Comparison of ENCODE assay signal across 1 cellular context in genomic region chr1:231194843-231195516, GRCh38.
A peak's percentile ranks its signal among the peaks of the same experiment; 100 is the strongest.
TF ChIP-seq lines count a peak whose summit lies in the region.

No MANE protein-coding gene starts in this region.

TF ChIP-seq in K562, 482 proteins besides CTCF, POLR2A, EP300 and RAD21 (continued from another document and continues in another):
- no peak for TF ChIP-seq TSHZ1 (CRISPR knock-in tag; IDR thresholded peaks at IDR 0.05)
- TF ChIP-seq MEIS2 (IDR thresholded peaks at IDR 0.05; ENCODE audit: partially characterized antibody) = peak; percentile 90
- no peak for TF ChIP-seq U2AF1 (optimal IDR thresholded peaks at IDR 0.05; ENCODE audit: low read depth, low read length)
- no peak for TF ChIP-seq DEAF1 (CRISPR knock-in tag; IDR thresholded peaks at IDR 0.05)
- TF ChIP-seq THRB (CRISPR knock-in tag; conservative IDR thresholded peaks at IDR 0.05) = no peak
- no peak for TF ChIP-seq ZNF507 (tag; conservative IDR thresholded peaks at IDR 0.05)
- no peak for TF ChIP-seq TAF1 (IDR thresholded peaks at IDR 0.05; ENCODE audit: control insufficient read depth, extremely low read depth, insufficient read depth, low read length, severe bottlenecking)
- no peak for TF ChIP-seq SNRNP70 (optimal IDR thresholded peaks at IDR 0.05; ENCODE audit: low read depth, low read length)
- no peak for TF ChIP-seq ZFP30 (CRISPR knock-in tag; IDR thresholded peaks at IDR 0.05; ENCODE audit: borderline replicate concordance)
- no peak for TF ChIP-seq STAT5A (IDR thresholded peaks at IDR 0.05; ENCODE audit: borderline replicate concordance, low read length)
- 0 out of 2 replicates have a peak, but pooled peaks have one; percentile 23 for TF ChIP-seq KLF6 (CRISPR knock-in tag; IDR thresholded peaks at IDR 0.05; ENCODE audit: borderline replicate concordance)
- TF ChIP-seq, protein P1, sequence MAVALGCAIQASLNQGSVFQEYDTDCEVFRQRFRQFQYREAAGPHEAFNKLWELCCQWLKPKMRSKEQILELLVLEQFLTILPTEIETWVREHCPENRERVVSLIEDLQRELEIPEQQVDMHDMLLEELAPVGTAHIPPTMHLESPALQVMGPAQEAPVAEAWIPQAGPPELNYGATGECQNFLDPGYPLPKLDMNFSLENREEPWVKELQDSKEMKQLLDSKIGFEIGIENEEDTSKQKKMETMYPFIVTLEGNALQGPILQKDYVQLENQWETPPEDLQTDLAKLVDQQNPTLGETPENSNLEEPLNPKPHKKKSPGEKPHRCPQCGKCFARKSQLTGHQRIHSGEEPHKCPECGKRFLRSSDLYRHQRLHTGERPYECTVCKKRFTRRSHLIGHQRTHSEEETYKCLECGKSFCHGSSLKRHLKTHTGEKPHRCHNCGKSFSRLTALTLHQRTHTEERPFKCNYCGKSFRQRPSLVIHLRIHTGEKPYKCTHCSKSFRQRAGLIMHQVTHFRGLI (CRISPR knock-in tag; IDR thresholded peaks at IDR 0.05) = no peak
- 0 out of 2 replicates have a peak, but pooled peaks have one; percentile 34 for TF ChIP-seq ZNF583 (CRISPR knock-in tag; IDR thresholded peaks at IDR 0.05)
- TF ChIP-seq ILF3 (IDR thresholded peaks at IDR 0.05; ENCODE audit: borderline replicate concordance) = no peak
- no peak for TF ChIP-seq YBX1 (IDR thresholded peaks at IDR 0.05)
- no peak for TF ChIP-seq ZNF3 (CRISPR knock-in tag; IDR thresholded peaks at IDR 0.05)
- no peak for TF ChIP-seq ZNF431 (CRISPR knock-in tag; IDR thresholded peaks at IDR 0.05)
- no peak for TF ChIP-seq KLF1 (tag; IDR thresholded peaks at IDR 0.05)
- no peak for TF ChIP-seq SNAPC5 (CRISPR knock-in tag; IDR thresholded peaks at IDR 0.05)
- TF ChIP-seq FOXO4 (CRISPR knock-in tag; IDR thresholded peaks at IDR 0.05) = no peak
- no peak for TF ChIP-seq ZBTB34 (CRISPR knock-in tag; IDR thresholded peaks at IDR 0.05)
- TF ChIP-seq, protein P2, sequence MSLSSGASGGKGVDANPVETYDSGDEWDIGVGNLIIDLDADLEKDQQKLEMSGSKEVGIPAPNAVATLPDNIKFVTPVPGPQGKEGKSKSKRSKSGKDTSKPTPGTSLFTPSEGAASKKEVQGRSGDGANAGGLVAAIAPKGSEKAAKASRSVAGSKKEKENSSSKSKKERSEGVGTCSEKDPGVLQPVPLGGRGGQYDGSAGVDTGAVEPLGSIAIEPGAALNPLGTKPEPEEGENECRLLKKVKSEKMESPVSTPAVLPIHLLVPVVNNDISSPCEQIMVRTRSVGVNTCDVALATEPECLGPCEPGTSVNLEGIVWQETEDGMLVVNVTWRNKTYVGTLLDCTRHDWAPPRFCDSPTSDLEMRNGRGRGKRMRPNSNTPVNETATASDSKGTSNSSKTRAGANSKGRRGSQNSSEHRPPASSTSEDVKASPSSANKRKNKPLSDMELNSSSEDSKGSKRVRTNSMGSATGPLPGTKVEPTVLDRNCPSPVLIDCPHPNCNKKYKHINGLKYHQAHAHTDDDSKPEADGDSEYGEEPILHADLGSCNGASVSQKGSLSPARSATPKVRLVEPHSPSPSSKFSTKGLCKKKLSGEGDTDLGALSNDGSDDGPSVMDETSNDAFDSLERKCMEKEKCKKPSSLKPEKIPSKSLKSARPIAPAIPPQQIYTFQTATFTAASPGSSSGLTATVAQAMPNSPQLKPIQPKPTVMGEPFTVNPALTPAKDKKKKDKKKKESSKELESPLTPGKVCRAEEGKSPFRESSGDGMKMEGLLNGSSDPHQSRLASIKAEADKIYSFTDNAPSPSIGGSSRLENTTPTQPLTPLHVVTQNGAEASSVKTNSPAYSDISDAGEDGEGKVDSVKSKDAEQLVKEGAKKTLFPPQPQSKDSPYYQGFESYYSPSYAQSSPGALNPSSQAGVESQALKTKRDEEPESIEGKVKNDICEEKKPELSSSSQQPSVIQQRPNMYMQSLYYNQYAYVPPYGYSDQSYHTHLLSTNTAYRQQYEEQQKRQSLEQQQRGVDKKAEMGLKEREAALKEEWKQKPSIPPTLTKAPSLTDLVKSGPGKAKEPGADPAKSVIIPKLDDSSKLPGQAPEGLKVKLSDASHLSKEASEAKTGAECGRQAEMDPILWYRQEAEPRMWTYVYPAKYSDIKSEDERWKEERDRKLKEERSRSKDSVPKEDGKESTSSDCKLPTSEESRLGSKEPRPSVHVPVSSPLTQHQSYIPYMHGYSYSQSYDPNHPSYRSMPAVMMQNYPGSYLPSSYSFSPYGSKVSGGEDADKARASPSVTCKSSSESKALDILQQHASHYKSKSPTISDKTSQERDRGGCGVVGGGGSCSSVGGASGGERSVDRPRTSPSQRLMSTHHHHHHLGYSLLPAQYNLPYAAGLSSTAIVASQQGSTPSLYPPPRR (CRISPR knock-in tag; IDR thresholded peaks at IDR 0.05; ENCODE audit: borderline replicate concordance) = peak; percentile 69; the same call in 1 of the 2 replicates
- TF ChIP-seq TOE1 (IDR thresholded peaks at IDR 0.05; ENCODE audit: borderline replicate concordance) = no peak
- 0 out of 2 replicates have a peak, but pooled peaks have one; percentile 31 for TF ChIP-seq TOE1 (CRISPR knock-in tag; IDR thresholded peaks at IDR 0.05; ENCODE audit: borderline replicate concordance, low read depth)
- TF ChIP-seq ZBTB33 (CRISPR knock-in tag; IDR thresholded peaks at IDR 0.05) = peak; percentile 40; the same call in 1 of the 2 replicates
- TF ChIP-seq TAF7 (tag; IDR thresholded peaks at IDR 0.05) = no peak
- peak in 1 of 2 experiments; percentile 65; a peak in 2 of 4 replicates for TF ChIP-seq TBL1XR1 (IDR thresholded peaks at IDR 0.05; ENCODE audit: low read length in 2 of 2)
- no peak for TF ChIP-seq FOXP1 (CRISPR knock-in tag; IDR thresholded peaks at IDR 0.05)
- no peak for TF ChIP-seq MTA3 (IDR thresholded peaks at IDR 0.05; ENCODE audit: borderline replicate concordance)
- TF ChIP-seq PTRF (tag; IDR thresholded peaks at IDR 0.05) = no peak
- TF ChIP-seq CBX8 (IDR thresholded peaks at IDR 0.05; ENCODE audit: borderline replicate concordance, extremely low read depth, low read depth, low read length, poor library complexity, severe bottlenecking) = no peak
- no peak for TF ChIP-seq U2AF2 (optimal IDR thresholded peaks at IDR 0.05; ENCODE audit: low read depth, low read length)
- TF ChIP-seq, protein P3, sequence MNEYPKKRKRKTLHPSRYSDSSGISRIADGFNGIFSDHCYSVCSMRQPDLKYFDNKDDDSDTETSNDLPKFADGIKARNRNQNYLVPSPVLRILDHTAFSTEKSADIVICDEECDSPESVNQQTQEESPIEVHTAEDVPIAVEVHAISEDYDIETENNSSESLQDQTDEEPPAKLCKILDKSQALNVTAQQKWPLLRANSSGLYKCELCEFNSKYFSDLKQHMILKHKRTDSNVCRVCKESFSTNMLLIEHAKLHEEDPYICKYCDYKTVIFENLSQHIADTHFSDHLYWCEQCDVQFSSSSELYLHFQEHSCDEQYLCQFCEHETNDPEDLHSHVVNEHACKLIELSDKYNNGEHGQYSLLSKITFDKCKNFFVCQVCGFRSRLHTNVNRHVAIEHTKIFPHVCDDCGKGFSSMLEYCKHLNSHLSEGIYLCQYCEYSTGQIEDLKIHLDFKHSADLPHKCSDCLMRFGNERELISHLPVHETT (CRISPR knock-in tag; conservative IDR thresholded peaks at IDR 0.05 in 1 of 2, IDR thresholded peaks at IDR 0.05 in 1 of 2) = 0 out of 4 replicates have a peak, but pooled peaks of 1 of the 2 experiments have one; percentile 32
- TF ChIP-seq SMAD1 (IDR thresholded peaks at IDR 0.05; ENCODE audit: low read depth, low read length, partially characterized antibody) = no peak
- TF ChIP-seq, protein P4, sequence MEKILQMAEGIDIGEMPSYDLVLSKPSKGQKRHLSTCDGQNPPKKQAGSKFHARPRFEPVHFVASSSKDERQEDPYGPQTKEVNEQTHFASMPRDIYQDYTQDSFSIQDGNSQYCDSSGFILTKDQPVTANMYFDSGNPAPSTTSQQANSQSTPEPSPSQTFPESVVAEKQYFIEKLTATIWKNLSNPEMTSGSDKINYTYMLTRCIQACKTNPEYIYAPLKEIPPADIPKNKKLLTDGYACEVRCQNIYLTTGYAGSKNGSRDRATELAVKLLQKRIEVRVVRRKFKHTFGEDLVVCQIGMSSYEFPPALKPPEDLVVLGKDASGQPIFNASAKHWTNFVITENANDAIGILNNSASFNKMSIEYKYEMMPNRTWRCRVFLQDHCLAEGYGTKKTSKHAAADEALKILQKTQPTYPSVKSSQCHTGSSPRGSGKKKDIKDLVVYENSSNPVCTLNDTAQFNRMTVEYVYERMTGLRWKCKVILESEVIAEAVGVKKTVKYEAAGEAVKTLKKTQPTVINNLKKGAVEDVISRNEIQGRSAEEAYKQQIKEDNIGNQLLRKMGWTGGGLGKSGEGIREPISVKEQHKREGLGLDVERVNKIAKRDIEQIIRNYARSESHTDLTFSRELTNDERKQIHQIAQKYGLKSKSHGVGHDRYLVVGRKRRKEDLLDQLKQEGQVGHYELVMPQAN (IDR thresholded peaks at IDR 0.05; ENCODE audit: borderline replicate concordance) = no peak
- TF ChIP-seq TAL1 (IDR thresholded peaks at IDR 0.05) = peak; percentile 33
- no peak for TF ChIP-seq BRCA1 (IDR thresholded peaks at IDR 0.05)
- no peak for TF ChIP-seq BRCA1 (CRISPR knock-in tag; IDR thresholded peaks at IDR 0.05)
- no peak for TF ChIP-seq ELF1 (tag; IDR thresholded peaks at IDR 0.05)
